ENCODE assay signal across 22 cellular contexts in the genomic region with DNA sequence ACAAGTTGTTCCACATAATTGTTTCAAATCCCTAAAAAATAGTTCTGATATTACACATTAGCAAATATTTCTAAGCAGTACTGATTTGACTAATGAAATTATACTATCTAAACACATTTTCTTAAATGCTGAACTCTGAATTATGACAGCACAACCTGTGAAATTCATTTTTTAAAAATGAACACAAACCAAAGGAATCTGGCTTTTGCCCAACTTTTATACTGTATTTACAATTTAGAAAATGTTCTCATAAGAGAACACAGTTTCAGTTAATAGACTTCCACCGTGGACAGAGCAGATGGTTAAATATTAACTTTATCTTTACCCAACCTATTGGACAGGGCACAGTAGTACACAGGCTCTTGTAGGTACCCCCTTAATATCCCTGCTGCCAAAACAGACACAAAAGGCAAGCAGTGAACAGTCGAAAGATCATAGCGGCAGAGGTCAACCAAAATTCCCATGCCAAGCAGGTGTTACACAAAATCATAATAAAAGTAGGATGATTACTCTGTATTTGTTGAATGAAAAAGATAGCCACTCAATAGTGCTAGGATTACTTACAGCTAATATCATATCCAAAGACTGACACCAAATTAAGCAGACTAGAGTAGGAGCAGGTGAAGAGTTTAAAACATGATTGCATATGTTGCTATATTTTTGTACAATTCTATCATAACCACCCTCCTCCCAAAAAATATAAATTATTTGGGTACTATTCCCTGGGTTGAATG.
DNase-seq lines count a peak whose midpoint lies in the region; ATAC-seq and TF ChIP-seq lines count a peak whose summit lies in the region.
"Had no signal": no experiment of that assay in that cellular context is flagged by ENCODE, and none has a peak within 500 bp of the region (broad histone marks: within the 10 kb centered on the region; RNA-seq: fewer than 3 reads in every experiment).

No MANE protein-coding gene starts in this region.

- H3K9me3 Mint-ChIP-seq in H9, result peaks cover 0 to 6% of the 10 kb centered on the region in 2 experiments; a peak in 1 of 5 replicates
- H3K9me3 Mint-ChIP-seq: natural killer cell treated with Interleukin-12 subunit alpha and Interleukin-12 subunit beta and Interleukin-15 and Interleukin-18, amount 100 ng/mL, for 72 hours had no signal

- H2BK15ac ChIP-seq in H9 (ENCODE audit: low read depth, low read length), result no peak overlapping the region

- no peaks in the 10 kb centered on the region for H3K79me1 ChIP-seq in H9 (ENCODE audit: insufficient read depth, low read depth, low read length, poor library complexity, severe bottlenecking)

- no peak overlapping the region for H3K4me2 ChIP-seq in H9 (ENCODE audit: insufficient read depth, insufficient read length, low read length)
- H3K4me2 ChIP-seq: BLaER1 had no signal

- H2BK120ac ChIP-seq in H9 (ENCODE audit: low read depth, low read length, poor library complexity, severe bottlenecking), result no peak overlapping the region

- H3T11ph ChIP-seq in H9 (ENCODE audit: low read length), result no peak overlapping the region

- H3K36me3 ChIP-seq in body of pancreas (replicated peaks in 1 of 2; ENCODE audit: insufficient read depth in 1 of 2, low read depth in 2 of 2) (no peaks in the 10 kb centered on the region), thoracic aorta (no peaks in the 10 kb centered on the region)

- H3K27ac Mint-ChIP-seq in H9, result no peak overlapping the region
- H3K27ac Mint-ChIP-seq: activated CD4-positive, alpha-beta T cell treated with anti-CD3 and anti-CD28 coated beads, Interleukin-2, amount 10 ng/mL, durations not matched to agents 24 days and 14 days; HFFc6; natural killer cell treated with Interleukin-12 subunit alpha and Interleukin-12 subunit beta and Interleukin-15 and Interleukin-18, amount 100 ng/mL, for 72 hours; progenitor cell of endocrine pancreas had no signal

- no peaks in the 10 kb centered on the region for H3K79me2 ChIP-seq in H9 (ENCODE audit: insufficient read depth, low read length)

- H2BK5ac ChIP-seq in H9 (ENCODE audit: insufficient read length, low read length), result no peak overlapping the region

- ATAC-seq in body of pancreas (peak; percentile 75), thoracic aorta (ENCODE audit: insufficient number of reproducible peaks, low FRiP score, low read depth) (no peak)
- ATAC-seq: foreskin keratinocyte; natural killer cell treated with Interleukin-12 subunit alpha and Interleukin-12 subunit beta and Interleukin-15 and Interleukin-18, amount 100 ng/mL, for 72 hours had no signal

- TF ChIP-seq CTCF in body of pancreas (IDR thresholded peaks at IDR 0.05) (no peak), thoracic aorta (IDR thresholded peaks at IDR 0.05) (no peak), H9 (conservative IDR thresholded peaks at IDR 0.05) (no peak)

- H2AK5ac ChIP-seq in H9 (ENCODE audit: insufficient read length, low read length), result no peak overlapping the region

- no peak overlapping the region for H3K23ac ChIP-seq in H9 (ENCODE audit: insufficient read length, low read depth, low read length)

- intact Hi-C loops in body of pancreas (cut with DNase I), result no loop called here

- H3K23me2 ChIP-seq in H9 (ENCODE audit: insufficient read length, low read depth, low read length, poor library complexity, severe bottlenecking), result no peaks in the 10 kb centered on the region

- H4K20me1 ChIP-seq in H9 (ENCODE audit: control insufficient read depth, insufficient read depth, insufficient read length), result no peaks in the 10 kb centered on the region
- H4K20me1 ChIP-seq: BLaER1 had no signal

- no peak overlapping the region for H2AFZ ChIP-seq in H9 (ENCODE audit: low read length)

- H3K4me3 ChIP-seq in body of pancreas (no peak overlapping the region), thoracic aorta (no peak overlapping the region)
- H3K4me3 ChIP-seq: BLaER1, lung had no signal

- H3K56ac ChIP-seq in H9 (ENCODE audit: insufficient read length, low read depth, low read length), result no peak overlapping the region

- H2BK12ac ChIP-seq in H9 (ENCODE audit: insufficient read length, low read depth, low read length), result no peak overlapping the region

- H3K27ac ChIP-seq in body of pancreas, result peak overlapping the region in 1 of 4 donors; percentile 43
- H3K27ac ChIP-seq in thoracic aorta, result peak overlapping the region; percentile 18 to 22
- no peak overlapping the region for H3K27ac ChIP-seq in caudate nucleus (ENCODE audit: low read depth, low read length)
- H3K27ac ChIP-seq in H9 (ENCODE audit: insufficient read length, low read depth, low read length), result no peak overlapping the region
- H3K27ac ChIP-seq: BLaER1, foreskin keratinocyte had no signal

- H3K4ac ChIP-seq in H9 (ENCODE audit: low read depth, low read length), result no peak overlapping the region

- H3K9me3 ChIP-seq in body of pancreas (no peaks in the 10 kb centered on the region), thoracic aorta (no peaks in the 10 kb centered on the region), H9 (ENCODE audit: control insufficient read depth, low read depth, low read length) (no peaks in the 10 kb centered on the region)

- H3K14ac ChIP-seq in H9 (ENCODE audit: insufficient read depth, low read length), result no peak overlapping the region

- H3K4me3 Mint-ChIP-seq in H9, result no peak overlapping the region
- H3K4me3 Mint-ChIP-seq: activated CD4-positive, alpha-beta T cell treated with anti-CD3 and anti-CD28 coated beads, Interleukin-2, amount 10 ng/mL, durations not matched to agents 24 days and 14 days; HFFc6; natural killer cell treated with Interleukin-12 subunit alpha and Interleukin-12 subunit beta and Interleukin-15 and Interleukin-18, amount 100 ng/mL, for 72 hours had no signal

- no peak for TF ChIP-seq POLR2A in body of pancreas (IDR thresholded peaks at IDR 0.05)

- H2BK20ac ChIP-seq in H9 (ENCODE audit: low read depth, low read length, poor library complexity, severe bottlenecking), result no peak overlapping the region

- no peaks in the 10 kb centered on the region for H3K27me3 Mint-ChIP-seq in H9 (ENCODE audit: low read depth)
- H3K27me3 Mint-ChIP-seq: activated CD4-positive, alpha-beta T cell treated with anti-CD3 and anti-CD28 coated beads, Interleukin-2, amount 10 ng/mL, durations not matched to agents 24 days and 14 days; natural killer cell treated with Interleukin-12 subunit alpha and Interleukin-12 subunit beta and Interleukin-15 and Interleukin-18, amount 100 ng/mL, for 72 hours; progenitor cell of endocrine pancreas had no signal

- H4K8ac ChIP-seq in H9 (replicated peaks; ENCODE audit: insufficient read length, low read depth, low read length), result no peak overlapping the region

- H4K91ac ChIP-seq in H9 (ENCODE audit: insufficient read length, low read depth, low read length), result no peak overlapping the region

- WGBS in body of pancreas, 2 donors, result 15 to 19% methylated on average over 3 of the region's 3 CpGs
- WGBS in H9 (ENCODE audit: extremely low coverage, insufficient read length, low lambda C conversion rate), result no CpG with 5 or more reads among the region's 3 CpGs

- H3K4me1 Mint-ChIP-seq in H9, result peaks cover 0 to 2% of the 10 kb centered on the region in 2 experiments; a peak in 1 of 4 replicates

- H3K36me3 Mint-ChIP-seq in H9 (ENCODE audit: insufficient read depth in 1 of 3, low read depth in 3 of 3), result peaks cover 11 to 12% (median 11%) of the 10 kb centered on the region in 3 experiments; a peak in 6 of 7 replicates

- H4K5ac ChIP-seq in H9 (ENCODE audit: insufficient read length, low read depth, low read length), result no peak overlapping the region

- DNase-seq in HT-29 (ENCODE audit: low spot score) (peak; percentile 4), body of pancreas (peak in 1 of 4 donors; percentile 3), kidney tubule cell (ENCODE audit: low spot score) (peak; percentile 28), thoracic aorta (ENCODE audit: low spot score) (no peak), DMS153 treated with DMSO at 0.1 percent for 48 hours (lab: John Stamatoyannopoulos, UW; ENCODE audit: unreplicated experiment) (no peak), caudate nucleus (lab: John Stamatoyannopoulos, UW) (no peak), H9 (no peak)
- DNase-seq: activated CD4-positive, alpha-beta T cell treated with anti-CD3 and anti-CD28 coated beads, Interleukin-2, amount 10 ng/mL, durations not matched to agents 24 days and 14 days; activated gamma-delta T cell; amniotic stem cell; cerebellar nuclear complex; foreskin keratinocyte; HFFc6; NCI-H187; NCI-H345; NK-92 treated with Interleukin-12 subunit alpha and Interleukin-12 subunit beta, amount 100 ng/mL, for 24 hours; stimulated activated CD8-positive, alpha-beta memory T cell treated with anti-CD3 and anti-CD28 coated beads, Interleukin-4, amount 100 ng/mL, for 48 hours; substantia nigra had no signal

- H3K27me3 ChIP-seq in body of pancreas (no peaks in the 10 kb centered on the region), thoracic aorta (replicated peaks; ENCODE audit: insufficient read depth) (no peaks in the 10 kb centered on the region), H9 (ENCODE audit: insufficient read depth, low read length) (no peaks in the 10 kb centered on the region)
- H3K27me3 ChIP-seq: BLaER1, foreskin keratinocyte had no signal

- H3K9ac ChIP-seq in H9 (ENCODE audit: extremely low read depth, insufficient read length, low read length), result no peak overlapping the region
- H3K9ac ChIP-seq: BLaER1 had no signal

- peaks cover 12% of the 10 kb centered on the region for H3K4me1 ChIP-seq in body of pancreas
- H3K4me1 ChIP-seq in thoracic aorta (ENCODE audit: control insufficient read depth in 1 of 2, low read depth in 2 of 2), result peaks cover 0 to 31% of the 10 kb centered on the region in 2 donors
- H3K4me1 ChIP-seq in H9 (ENCODE audit: insufficient read depth, low read length), result no peaks in the 10 kb centered on the region
- H3K4me1 ChIP-seq: BLaER1, foreskin keratinocyte had no signal

- H3K18ac ChIP-seq in H9 (ENCODE audit: insufficient read length, low read depth, low read length), result no peak overlapping the region

Comparison
In these comparisons a context has a peak if more than half of its experiments do, and no peak if none do; other contexts are left out.
1. DNase-seq: peak in HT-29 (single experiment) and kidney tubule cell (single experiment); none in thoracic aorta (single experiment), DMS153 treated with DMSO at 0.1 percent for 48 hours (single experiment), caudate nucleus (0 of 61) and H9 (single experiment).
2. H3K27ac ChIP-seq: peak in thoracic aorta (2 of 2); none in caudate nucleus (single experiment) and H9 (single experiment).